Comparison of ENCODE assay signal across 1 cellular context in the genomic region with DNA sequence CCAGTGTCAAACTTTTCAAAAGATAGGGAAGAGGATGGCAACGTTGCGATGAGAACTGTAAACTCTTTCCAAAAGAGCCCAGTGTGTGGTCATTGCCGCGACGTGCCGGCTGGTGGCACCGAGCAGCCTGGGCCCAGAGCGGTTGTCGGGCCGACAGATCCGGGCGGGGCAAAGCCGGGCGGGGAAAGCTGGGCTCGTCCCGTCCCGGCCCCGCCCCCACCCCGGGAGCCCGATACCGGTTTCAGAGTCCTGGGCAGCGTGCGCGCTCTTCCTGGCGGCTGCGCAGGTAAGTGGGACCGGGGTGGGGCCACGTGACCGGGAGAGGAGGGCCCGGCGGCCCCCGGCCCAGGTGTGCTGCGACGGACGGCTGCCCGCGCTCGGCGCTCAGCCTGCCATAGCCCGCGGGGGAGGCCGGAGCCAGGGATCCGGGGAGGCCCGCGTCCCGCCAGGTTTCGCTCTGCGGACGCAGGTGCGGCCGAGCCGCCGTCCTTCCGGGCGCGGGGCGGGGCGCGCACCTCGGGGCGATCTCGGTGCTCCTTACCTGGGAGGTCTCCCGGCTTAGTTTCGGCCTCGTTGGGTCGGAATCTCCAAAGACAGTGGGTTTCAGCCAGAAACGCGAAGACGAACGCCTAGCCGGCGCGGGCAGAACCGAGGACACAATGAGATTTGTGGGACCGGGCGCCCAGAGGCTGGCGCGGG.
TF ChIP-seq lines count a peak whose summit lies in the region.

A gene with protein sequence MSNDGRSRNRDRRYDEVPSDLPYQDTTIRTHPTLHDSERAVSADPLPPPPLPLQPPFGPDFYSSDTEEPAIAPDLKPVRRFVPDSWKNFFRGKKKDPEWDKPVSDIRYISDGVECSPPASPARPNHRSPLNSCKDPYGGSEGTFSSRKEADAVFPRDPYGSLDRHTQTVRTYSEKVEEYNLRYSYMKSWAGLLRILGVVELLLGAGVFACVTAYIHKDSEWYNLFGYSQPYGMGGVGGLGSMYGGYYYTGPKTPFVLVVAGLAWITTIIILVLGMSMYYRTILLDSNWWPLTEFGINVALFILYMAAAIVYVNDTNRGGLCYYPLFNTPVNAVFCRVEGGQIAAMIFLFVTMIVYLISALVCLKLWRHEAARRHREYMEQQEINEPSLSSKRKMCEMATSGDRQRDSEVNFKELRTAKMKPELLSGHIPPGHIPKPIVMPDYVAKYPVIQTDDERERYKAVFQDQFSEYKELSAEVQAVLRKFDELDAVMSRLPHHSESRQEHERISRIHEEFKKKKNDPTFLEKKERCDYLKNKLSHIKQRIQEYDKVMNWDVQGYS (plus strand): TSS at position 232 of the 699 bp plus-strand sequence. CDS start 4,270 bp downstream, outside the sequence.

TF ChIP-seq in HEK293, 187 proteins besides CTCF, POLR2A, EP300 and RAD21 (continued from another document and continues in another):
- TF ChIP-seq, protein P1, sequence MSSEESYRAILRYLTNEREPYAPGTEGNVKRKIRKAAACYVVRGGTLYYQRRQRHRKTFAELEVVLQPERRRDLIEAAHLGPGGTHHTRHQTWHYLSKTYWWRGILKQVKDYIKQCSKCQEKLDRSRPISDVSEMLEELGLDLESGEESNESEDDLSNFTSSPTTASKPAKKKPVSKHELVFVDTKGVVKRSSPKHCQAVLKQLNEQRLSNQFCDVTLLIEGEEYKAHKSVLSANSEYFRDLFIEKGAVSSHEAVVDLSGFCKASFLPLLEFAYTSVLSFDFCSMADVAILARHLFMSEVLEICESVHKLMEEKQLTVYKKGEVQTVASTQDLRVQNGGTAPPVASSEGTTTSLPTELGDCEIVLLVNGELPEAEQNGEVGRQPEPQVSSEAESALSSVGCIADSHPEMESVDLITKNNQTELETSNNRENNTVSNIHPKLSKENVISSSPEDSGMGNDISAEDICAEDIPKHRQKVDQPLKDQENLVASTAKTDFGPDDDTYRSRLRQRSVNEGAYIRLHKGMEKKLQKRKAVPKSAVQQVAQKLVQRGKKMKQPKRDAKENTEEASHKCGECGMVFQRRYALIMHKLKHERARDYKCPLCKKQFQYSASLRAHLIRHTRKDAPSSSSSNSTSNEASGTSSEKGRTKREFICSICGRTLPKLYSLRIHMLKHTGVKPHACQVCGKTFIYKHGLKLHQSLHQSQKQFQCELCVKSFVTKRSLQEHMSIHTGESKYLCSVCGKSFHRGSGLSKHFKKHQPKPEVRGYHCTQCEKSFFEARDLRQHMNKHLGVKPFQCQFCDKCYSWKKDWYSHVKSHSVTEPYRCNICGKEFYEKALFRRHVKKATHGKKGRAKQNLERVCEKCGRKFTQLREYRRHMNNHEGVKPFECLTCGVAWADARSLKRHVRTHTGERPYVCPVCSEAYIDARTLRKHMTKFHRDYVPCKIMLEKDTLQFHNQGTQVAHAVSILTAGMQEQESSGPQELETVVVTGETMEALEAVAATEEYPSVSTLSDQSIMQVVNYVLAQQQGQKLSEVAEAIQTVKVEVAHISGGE (tag by site-specific recombination; conservative IDR thresholded peaks at IDR 0.05; ENCODE audit: low read depth): peak; percentile 34; the same call in 1 of the 2 replicates
- TF ChIP-seq, protein P2, sequence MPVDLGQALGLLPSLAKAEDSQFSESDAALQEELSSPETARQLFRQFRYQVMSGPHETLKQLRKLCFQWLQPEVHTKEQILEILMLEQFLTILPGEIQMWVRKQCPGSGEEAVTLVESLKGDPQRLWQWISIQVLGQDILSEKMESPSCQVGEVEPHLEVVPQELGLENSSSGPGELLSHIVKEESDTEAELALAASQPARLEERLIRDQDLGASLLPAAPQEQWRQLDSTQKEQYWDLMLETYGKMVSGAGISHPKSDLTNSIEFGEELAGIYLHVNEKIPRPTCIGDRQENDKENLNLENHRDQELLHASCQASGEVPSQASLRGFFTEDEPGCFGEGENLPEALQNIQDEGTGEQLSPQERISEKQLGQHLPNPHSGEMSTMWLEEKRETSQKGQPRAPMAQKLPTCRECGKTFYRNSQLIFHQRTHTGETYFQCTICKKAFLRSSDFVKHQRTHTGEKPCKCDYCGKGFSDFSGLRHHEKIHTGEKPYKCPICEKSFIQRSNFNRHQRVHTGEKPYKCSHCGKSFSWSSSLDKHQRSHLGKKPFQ (tag by site-specific recombination; IDR thresholded peaks at IDR 0.05): no peak
- no peak for TF ChIP-seq ZNF223 (tag by site-specific recombination; IDR thresholded peaks at IDR 0.05)
- TF ChIP-seq ZNF366 (tag by site-specific recombination; conservative IDR thresholded peaks at IDR 0.05): no peak
- TF ChIP-seq ZNF175 (tag by site-specific recombination; IDR thresholded peaks at IDR 0.05): no peak
- TF ChIP-seq ZNF23 (tag by site-specific recombination; IDR thresholded peaks at IDR 0.05; ENCODE audit: borderline replicate concordance): no peak
- TF ChIP-seq, protein P3, sequence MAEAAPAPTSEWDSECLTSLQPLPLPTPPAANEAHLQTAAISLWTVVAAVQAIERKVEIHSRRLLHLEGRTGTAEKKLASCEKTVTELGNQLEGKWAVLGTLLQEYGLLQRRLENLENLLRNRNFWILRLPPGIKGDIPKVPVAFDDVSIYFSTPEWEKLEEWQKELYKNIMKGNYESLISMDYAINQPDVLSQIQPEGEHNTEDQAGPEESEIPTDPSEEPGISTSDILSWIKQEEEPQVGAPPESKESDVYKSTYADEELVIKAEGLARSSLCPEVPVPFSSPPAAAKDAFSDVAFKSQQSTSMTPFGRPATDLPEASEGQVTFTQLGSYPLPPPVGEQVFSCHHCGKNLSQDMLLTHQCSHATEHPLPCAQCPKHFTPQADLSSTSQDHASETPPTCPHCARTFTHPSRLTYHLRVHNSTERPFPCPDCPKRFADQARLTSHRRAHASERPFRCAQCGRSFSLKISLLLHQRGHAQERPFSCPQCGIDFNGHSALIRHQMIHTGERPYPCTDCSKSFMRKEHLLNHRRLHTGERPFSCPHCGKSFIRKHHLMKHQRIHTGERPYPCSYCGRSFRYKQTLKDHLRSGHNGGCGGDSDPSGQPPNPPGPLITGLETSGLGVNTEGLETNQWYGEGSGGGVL (tag by site-specific recombination; IDR thresholded peaks at IDR 0.05): no peak
- TF ChIP-seq TCF7L2 (IDR thresholded peaks at IDR 0.05; ENCODE audit: borderline replicate concordance, low read depth, low read length): no peak
- TF ChIP-seq YY1 (tag by site-specific recombination; IDR thresholded peaks at IDR 0.05): no peak
- peak; percentile 80 for TF ChIP-seq KLF9 (tag by site-specific recombination; IDR thresholded peaks at IDR 0.05; ENCODE audit: low read depth)
- TF ChIP-seq ZNF610 (tag by site-specific recombination; IDR thresholded peaks at IDR 0.05; ENCODE audit: borderline replicate concordance): no peak
- TF ChIP-seq ZBTB17 (tag by site-specific recombination; IDR thresholded peaks at IDR 0.05): peak; percentile 95
- peak; percentile 10; the same call in 1 of the 2 replicates for TF ChIP-seq SP7 (tag by site-specific recombination; IDR thresholded peaks at IDR 0.05)
- TF ChIP-seq, protein P4, sequence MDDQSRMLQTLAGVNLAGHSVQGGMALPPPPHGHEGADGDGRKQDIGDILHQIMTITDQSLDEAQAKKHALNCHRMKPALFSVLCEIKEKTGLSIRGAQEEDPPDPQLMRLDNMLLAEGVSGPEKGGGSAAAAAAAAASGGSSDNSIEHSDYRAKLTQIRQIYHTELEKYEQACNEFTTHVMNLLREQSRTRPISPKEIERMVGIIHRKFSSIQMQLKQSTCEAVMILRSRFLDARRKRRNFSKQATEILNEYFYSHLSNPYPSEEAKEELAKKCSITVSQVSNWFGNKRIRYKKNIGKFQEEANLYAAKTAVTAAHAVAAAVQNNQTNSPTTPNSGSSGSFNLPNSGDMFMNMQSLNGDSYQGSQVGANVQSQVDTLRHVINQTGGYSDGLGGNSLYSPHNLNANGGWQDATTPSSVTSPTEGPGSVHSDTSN (CRISPR knock-in tag; IDR thresholded peaks at IDR 0.05): 0 out of 2 replicates have a peak, but pooled peaks have one; percentile 46
- no peak for TF ChIP-seq ZNF37A (tag by site-specific recombination; IDR thresholded peaks at IDR 0.05)
- peak; percentile 16 for TF ChIP-seq ZNF654 (tag by site-specific recombination; IDR thresholded peaks at IDR 0.05; ENCODE audit: low read depth)
- TF ChIP-seq, protein P5, sequence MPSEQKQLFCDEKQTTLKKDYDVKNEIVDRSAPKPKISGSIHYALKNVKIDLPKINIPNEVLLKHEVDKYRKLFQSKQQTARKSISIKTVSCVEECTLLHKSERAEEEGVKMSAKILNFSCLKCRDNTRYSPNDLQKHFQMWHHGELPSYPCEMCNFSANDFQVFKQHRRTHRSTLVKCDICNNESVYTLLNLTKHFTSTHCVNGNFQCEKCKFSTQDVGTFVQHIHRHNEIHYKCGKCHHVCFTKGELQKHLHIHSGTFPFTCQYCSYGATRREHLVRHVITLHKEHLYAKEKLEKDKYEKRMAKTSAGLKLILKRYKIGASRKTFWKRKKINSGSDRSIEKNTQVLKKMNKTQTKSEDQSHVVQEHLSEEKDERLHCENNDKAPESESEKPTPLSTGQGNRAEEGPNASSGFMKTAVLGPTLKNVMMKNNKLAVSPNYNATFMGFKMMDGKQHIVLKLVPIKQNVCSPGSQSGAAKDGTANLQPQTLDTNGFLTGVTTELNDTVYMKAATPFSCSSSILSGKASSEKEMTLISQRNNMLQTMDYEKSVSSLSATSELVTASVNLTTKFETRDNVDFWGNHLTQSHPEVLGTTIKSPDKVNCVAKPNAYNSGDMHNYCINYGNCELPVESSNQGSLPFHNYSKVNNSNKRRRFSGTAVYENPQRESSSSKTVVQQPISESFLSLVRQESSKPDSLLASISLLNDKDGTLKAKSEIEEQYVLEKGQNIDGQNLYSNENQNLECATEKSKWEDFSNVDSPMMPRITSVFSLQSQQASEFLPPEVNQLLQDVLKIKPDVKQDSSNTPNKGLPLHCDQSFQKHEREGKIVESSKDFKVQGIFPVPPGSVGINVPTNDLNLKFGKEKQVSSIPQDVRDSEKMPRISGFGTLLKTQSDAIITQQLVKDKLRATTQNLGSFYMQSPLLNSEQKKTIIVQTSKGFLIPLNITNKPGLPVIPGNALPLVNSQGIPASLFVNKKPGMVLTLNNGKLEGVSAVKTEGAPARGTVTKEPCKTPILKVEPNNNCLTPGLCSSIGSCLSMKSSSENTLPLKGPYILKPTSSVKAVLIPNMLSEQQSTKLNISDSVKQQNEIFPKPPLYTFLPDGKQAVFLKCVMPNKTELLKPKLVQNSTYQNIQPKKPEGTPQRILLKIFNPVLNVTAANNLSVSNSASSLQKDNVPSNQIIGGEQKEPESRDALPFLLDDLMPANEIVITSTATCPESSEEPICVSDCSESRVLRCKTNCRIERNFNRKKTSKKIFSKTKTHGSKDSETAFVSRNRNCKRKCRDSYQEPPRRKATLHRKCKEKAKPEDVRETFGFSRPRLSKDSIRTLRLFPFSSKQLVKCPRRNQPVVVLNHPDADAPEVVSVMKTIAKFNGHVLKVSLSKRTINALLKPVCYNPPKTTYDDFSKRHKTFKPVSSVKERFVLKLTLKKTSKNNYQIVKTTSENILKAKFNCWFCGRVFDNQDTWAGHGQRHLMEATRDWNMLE (tag by site-specific recombination; conservative IDR thresholded peaks at IDR 0.05; ENCODE audit: low read depth): 0 out of 2 replicates have a peak, but pooled peaks have one; percentile 12
- no peak; the same call in 1 of the 2 replicates for TF ChIP-seq ZFHX2 (tag by site-specific recombination; conservative IDR thresholded peaks at IDR 0.05)
- peak; percentile 72 for TF ChIP-seq KLF10 (tag by site-specific recombination; IDR thresholded peaks at IDR 0.05)
- TF ChIP-seq ZXDB (tag by site-specific recombination; IDR thresholded peaks at IDR 0.05): peak; percentile 23; the same call in 1 of the 2 replicates
- TF ChIP-seq SP3 (tag by site-specific recombination; IDR thresholded peaks at IDR 0.05): peak; percentile 77
- no peak for TF ChIP-seq ZNF626 (tag by site-specific recombination; IDR thresholded peaks at IDR 0.05)
- TF ChIP-seq, protein P6, sequence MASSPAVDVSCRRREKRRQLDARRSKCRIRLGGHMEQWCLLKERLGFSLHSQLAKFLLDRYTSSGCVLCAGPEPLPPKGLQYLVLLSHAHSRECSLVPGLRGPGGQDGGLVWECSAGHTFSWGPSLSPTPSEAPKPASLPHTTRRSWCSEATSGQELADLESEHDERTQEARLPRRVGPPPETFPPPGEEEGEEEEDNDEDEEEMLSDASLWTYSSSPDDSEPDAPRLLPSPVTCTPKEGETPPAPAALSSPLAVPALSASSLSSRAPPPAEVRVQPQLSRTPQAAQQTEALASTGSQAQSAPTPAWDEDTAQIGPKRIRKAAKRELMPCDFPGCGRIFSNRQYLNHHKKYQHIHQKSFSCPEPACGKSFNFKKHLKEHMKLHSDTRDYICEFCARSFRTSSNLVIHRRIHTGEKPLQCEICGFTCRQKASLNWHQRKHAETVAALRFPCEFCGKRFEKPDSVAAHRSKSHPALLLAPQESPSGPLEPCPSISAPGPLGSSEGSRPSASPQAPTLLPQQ (tag by site-specific recombination; IDR thresholded peaks at IDR 0.05): peak; percentile 91
- peak; percentile 72 for TF ChIP-seq ZNF549 (tag by site-specific recombination; IDR thresholded peaks at IDR 0.05)
- TF ChIP-seq HOXD13 (CRISPR knock-in tag; IDR thresholded peaks at IDR 0.05; ENCODE audit: borderline replicate concordance): no peak
- TF ChIP-seq ZBTB8A (tag by site-specific recombination; IDR thresholded peaks at IDR 0.05): peak; percentile 91
- TF ChIP-seq ZNF76 (tag by site-specific recombination; IDR thresholded peaks at IDR 0.05; ENCODE audit: borderline replicate concordance, low read depth): no peak; the same call in 1 of the 2 replicates
- TF ChIP-seq ZNF585B (tag by site-specific recombination; IDR thresholded peaks at IDR 0.05): no peak
- TF ChIP-seq ZNF133 (tag by site-specific recombination; IDR thresholded peaks at IDR 0.05): no peak
- peak; percentile 54; the same call in 1 of the 2 replicates for TF ChIP-seq ZNF660 (tag by site-specific recombination; IDR thresholded peaks at IDR 0.05)
- TF ChIP-seq, protein P7, sequence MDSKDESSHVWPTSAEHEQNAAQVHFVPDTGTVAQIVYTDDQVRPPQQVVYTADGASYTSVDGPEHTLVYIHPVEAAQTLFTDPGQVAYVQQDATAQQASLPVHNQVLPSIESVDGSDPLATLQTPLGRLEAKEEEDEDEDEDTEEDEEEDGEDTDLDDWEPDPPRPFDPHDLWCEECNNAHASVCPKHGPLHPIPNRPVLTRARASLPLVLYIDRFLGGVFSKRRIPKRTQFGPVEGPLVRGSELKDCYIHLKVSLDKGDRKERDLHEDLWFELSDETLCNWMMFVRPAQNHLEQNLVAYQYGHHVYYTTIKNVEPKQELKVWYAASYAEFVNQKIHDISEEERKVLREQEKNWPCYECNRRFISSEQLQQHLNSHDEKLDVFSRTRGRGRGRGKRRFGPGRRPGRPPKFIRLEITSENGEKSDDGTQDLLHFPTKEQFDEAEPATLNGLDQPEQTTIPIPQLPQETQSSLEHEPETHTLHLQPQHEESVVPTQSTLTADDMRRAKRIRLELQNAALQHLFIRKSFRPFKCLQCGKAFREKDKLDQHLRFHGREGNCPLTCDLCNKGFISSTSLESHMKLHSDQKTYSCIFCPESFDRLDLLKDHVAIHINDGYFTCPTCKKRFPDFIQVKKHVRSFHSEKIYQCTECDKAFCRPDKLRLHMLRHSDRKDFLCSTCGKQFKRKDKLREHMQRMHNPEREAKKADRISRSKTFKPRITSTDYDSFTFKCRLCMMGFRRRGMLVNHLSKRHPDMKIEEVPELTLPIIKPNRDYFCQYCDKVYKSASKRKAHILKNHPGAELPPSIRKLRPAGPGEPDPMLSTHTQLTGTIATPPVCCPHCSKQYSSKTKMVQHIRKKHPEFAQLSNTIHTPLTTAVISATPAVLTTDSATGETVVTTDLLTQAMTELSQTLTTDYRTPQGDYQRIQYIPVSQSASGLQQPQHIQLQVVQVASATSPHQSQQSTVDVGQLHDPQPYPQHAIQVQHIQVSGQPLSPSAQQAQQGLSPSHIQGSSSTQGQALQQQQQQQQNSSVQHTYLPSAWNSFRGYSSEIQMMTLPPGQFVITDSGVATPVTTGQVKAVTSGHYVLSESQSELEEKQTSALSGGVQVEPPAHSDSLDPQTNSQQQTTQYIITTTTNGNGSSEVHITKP (tag by site-specific recombination; IDR thresholded peaks at IDR 0.05): peak; percentile 40; the same call in 1 of the 2 replicates
- TF ChIP-seq ZNF792 (tag by site-specific recombination; IDR thresholded peaks at IDR 0.05): no peak
- TF ChIP-seq ZNF558 (tag by site-specific recombination; IDR thresholded peaks at IDR 0.05): no peak
